In genomic region chr12:98296462-98297079, GRCh38 we compare ENCODE assay signal across 3 cellular contexts.
A peak's percentile ranks its signal among the peaks of the same experiment; 100 is the strongest.
TF ChIP-seq lines count a peak whose summit lies in the region.

No MANE protein-coding gene starts in this region.

TF ChIP-seq in A549, 52 proteins besides CTCF, POLR2A, EP300 and RAD21:
- TF ChIP-seq CEBPB (IDR thresholded peaks at IDR 0.05) (no peak), KDM5A (IDR thresholded peaks at IDR 0.05) (no peak), BHLHE40 (IDR thresholded peaks at IDR 0.05; ENCODE audit: low read depth, low read length) (no peak), KDM1A (IDR thresholded peaks at IDR 0.05; ENCODE audit: low read depth) (no peak), REST (IDR thresholded peaks at IDR 0.05) (peak; percentile 87), HOXA7 (CRISPR knock-in tag; IDR thresholded peaks at IDR 0.05) (no peak), SREBF2 (IDR thresholded peaks at IDR 0.05) (no peak), EHMT2 (IDR thresholded peaks at IDR 0.05; ENCODE audit: low read depth) (peak; percentile 69; the same call in 1 of the 2 replicates)
- TF ChIP-seq, protein P1, sequence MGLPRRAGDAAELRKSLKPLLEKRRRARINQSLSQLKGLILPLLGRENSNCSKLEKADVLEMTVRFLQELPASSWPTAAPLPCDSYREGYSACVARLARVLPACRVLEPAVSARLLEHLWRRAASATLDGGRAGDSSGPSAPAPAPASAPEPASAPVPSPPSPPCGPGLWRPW (IDR thresholded peaks at IDR 0.05) = no peak
- TF ChIP-seq, protein P2, sequence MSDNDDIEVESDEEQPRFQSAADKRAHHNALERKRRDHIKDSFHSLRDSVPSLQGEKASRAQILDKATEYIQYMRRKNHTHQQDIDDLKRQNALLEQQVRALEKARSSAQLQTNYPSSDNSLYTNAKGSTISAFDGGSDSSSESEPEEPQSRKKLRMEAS (IDR thresholded peaks at IDR 0.05) = no peak

TF ChIP-seq in GM12878, 131 proteins besides CTCF, POLR2A, EP300 and RAD21 (continues in another document):
- TF ChIP-seq, protein P3, sequence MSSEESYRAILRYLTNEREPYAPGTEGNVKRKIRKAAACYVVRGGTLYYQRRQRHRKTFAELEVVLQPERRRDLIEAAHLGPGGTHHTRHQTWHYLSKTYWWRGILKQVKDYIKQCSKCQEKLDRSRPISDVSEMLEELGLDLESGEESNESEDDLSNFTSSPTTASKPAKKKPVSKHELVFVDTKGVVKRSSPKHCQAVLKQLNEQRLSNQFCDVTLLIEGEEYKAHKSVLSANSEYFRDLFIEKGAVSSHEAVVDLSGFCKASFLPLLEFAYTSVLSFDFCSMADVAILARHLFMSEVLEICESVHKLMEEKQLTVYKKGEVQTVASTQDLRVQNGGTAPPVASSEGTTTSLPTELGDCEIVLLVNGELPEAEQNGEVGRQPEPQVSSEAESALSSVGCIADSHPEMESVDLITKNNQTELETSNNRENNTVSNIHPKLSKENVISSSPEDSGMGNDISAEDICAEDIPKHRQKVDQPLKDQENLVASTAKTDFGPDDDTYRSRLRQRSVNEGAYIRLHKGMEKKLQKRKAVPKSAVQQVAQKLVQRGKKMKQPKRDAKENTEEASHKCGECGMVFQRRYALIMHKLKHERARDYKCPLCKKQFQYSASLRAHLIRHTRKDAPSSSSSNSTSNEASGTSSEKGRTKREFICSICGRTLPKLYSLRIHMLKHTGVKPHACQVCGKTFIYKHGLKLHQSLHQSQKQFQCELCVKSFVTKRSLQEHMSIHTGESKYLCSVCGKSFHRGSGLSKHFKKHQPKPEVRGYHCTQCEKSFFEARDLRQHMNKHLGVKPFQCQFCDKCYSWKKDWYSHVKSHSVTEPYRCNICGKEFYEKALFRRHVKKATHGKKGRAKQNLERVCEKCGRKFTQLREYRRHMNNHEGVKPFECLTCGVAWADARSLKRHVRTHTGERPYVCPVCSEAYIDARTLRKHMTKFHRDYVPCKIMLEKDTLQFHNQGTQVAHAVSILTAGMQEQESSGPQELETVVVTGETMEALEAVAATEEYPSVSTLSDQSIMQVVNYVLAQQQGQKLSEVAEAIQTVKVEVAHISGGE (CRISPR knock-in tag; IDR thresholded peaks at IDR 0.05) = no peak
- TF ChIP-seq NRF1 (conservative IDR thresholded peaks at IDR 0.05; ENCODE audit: low read depth, low read length) (no peak), RFX5 (IDR thresholded peaks at IDR 0.05; ENCODE audit: low read depth, low read length) (no peak), MYB (IDR thresholded peaks at IDR 0.05; ENCODE audit: borderline replicate concordance, low read depth, low read length) (no peak), BHLHE40 (IDR thresholded peaks at IDR 0.05; ENCODE audit: borderline replicate concordance in 1 of 2, low read depth in 2 of 2, low read length in 1 of 2) (no peak), SP1 (IDR thresholded peaks at IDR 0.05; ENCODE audit: low read depth, low read length) (no peak), PML (IDR thresholded peaks at IDR 0.05; ENCODE audit: low read length) (no peak), ZBTB33 (IDR thresholded peaks at IDR 0.05) (0 out of 2 replicates have a peak, but pooled peaks have one; percentile 35), EZH2 (IDR thresholded peaks at IDR 0.05; ENCODE audit: borderline replicate concordance, control insufficient read depth, low read depth, low read length) (no peak), ATF2 (IDR thresholded peaks at IDR 0.05; ENCODE audit: low read length) (no peak), ZZZ3 (IDR thresholded peaks at IDR 0.05; ENCODE audit: control insufficient read depth, insufficient read length, low read depth) (no peak)
- TF ChIP-seq, protein P4, sequence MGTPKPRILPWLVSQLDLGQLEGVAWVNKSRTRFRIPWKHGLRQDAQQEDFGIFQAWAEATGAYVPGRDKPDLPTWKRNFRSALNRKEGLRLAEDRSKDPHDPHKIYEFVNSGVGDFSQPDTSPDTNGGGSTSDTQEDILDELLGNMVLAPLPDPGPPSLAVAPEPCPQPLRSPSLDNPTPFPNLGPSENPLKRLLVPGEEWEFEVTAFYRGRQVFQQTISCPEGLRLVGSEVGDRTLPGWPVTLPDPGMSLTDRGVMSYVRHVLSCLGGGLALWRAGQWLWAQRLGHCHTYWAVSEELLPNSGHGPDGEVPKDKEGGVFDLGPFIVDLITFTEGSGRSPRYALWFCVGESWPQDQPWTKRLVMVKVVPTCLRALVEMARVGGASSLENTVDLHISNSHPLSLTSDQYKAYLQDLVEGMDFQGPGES (IDR thresholded peaks at IDR 0.05) = no peak
- TF ChIP-seq, protein P5, sequence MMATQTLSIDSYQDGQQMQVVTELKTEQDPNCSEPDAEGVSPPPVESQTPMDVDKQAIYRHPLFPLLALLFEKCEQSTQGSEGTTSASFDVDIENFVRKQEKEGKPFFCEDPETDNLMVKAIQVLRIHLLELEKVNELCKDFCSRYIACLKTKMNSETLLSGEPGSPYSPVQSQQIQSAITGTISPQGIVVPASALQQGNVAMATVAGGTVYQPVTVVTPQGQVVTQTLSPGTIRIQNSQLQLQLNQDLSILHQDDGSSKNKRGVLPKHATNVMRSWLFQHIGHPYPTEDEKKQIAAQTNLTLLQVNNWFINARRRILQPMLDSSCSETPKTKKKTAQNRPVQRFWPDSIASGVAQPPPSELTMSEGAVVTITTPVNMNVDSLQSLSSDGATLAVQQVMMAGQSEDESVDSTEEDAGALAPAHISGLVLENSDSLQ (IDR thresholded peaks at IDR 0.05) = no peak

TF ChIP-seq in liver, 16 proteins besides CTCF, POLR2A, EP300 and RAD21:
- no peak for TF ChIP-seq TAF1 (conservative IDR thresholded peaks at IDR 0.05)
- TF ChIP-seq REST (IDR thresholded peaks at IDR 0.05) = peak; percentile 96
TF ChIP-seq in liver: peak in this region for 1.
